Comparison of ENCODE assay signal across 32 cellular contexts in genomic region chr1:147095691-147096090, GRCh38.
"Had no signal": no experiment of that assay in that cellular context is flagged by ENCODE, and none has a peak within 500 bp of the region (broad histone marks: within the 10 kb centered on the region; RNA-seq: fewer than 3 reads in every experiment).

No MANE protein-coding gene starts in this region.

- H3K4me1 ChIP-seq: adrenal gland, ascending aorta, body of pancreas, breast epithelium had no signal

- ATAC-seq: activated naive CD4-positive, alpha-beta T cell treated with anti-CD3 and anti-CD28 coated beads, Interleukin-2, amount 50 U/mL, for 72 hours; activated naive CD8-positive, alpha-beta T cell treated with anti-CD3 and anti-CD28 coated beads, Interleukin-2, amount 50 U/mL, for 24 hours; activated T-cell treated with anti-CD3 and anti-CD28 coated beads, Interleukin-2, amount 50 U/mL, for 4 hours; activated T-cell treated with anti-CD3 and anti-CD28 coated beads, Interleukin-2, amount 50 U/mL, for 72 hours; activated T-helper 17 cell treated with anti-CD3 and anti-CD28 coated beads, Interleukin-2, amount 50 U/mL, for 72 hours; body of pancreas had no signal

- H3K36me3 ChIP-seq: adrenal gland, ascending aorta, brain microvascular endothelial cell, breast epithelium, cardiac muscle cell had no signal

- H3K9me3 ChIP-seq: adrenal gland, ascending aorta, body of pancreas, breast epithelium had no signal

- H3K4me3 ChIP-seq: adrenal gland, ascending aorta, body of pancreas, breast epithelium, cardiac muscle cell had no signal

- DNase-seq: activated effector memory CD4-positive, alpha-beta T cell treated with anti-CD3 and anti-CD28 coated beads, Interleukin-2, amount 50 U/mL, for 16 hours; activated effector memory CD4-positive, alpha-beta T cell treated with Interleukin-2 at 50 U/mL for 16 hours; activated gamma-delta T cell; activated gamma-delta T cell treated with Interleukin-2 at 50 U/mL for 16 hours; activated naive CD4-positive, alpha-beta T cell; activated naive CD4-positive, alpha-beta T cell treated with anti-CD3 and anti-CD28 coated beads for 36 hours; activated naive CD4-positive, alpha-beta T cell treated with anti-CD3 and anti-CD28 coated beads, Interleukin-2, amount 10 ng/mL, durations not matched to agents 7 days and 5 days; activated naive CD4-positive, alpha-beta T cell treated with anti-CD3 and anti-CD28 coated beads, Interleukin-2, amount 50 U/mL, for 16 hours; activated naive CD4-positive, alpha-beta T cell treated with Interleukin-2 at 50 U/mL for 16 hours; activated naive CD8-positive, alpha-beta T cell treated with anti-CD3 and anti-CD28 coated beads for 36 hours; activated naive CD8-positive, alpha-beta T cell treated with anti-CD3 and anti-CD28 coated beads, Interleukin-2, amount 10 ng/mL, durations not matched to agents 7 days and 5 days; activated naive CD8-positive, alpha-beta T cell treated with anti-CD3 and anti-CD28 coated beads, Interleukin-2, amount 50 U/mL, for 24 hours; activated T-cell treated with anti-CD3 and anti-CD28 coated beads, Interleukin-2, amount 50 U/mL, for 1 hour; activated T-cell treated with anti-CD3 and anti-CD28 coated beads, Interleukin-2, amount 50 U/mL, for 24 hours; activated T-cell treated with anti-CD3 and anti-CD28 coated beads, Interleukin-2, amount 50 U/mL, for 4 hours; activated T-cell treated with anti-CD3 and anti-CD28 coated beads, Interleukin-2, amount 50 U/mL, for 48 hours; activated T-cell treated with anti-CD3 and anti-CD28 coated beads, Interleukin-2, amount 50 U/mL, for 72 hours; adrenal gland; amniotic stem cell; amygdala; anterior cingulate cortex; aorta; body of pancreas; brain microvascular endothelial cell; caudate nucleus; central memory CD4-positive, alpha-beta T cell; cerebellar nuclear complex had no signal

- H3K27ac ChIP-seq: adrenal gland, ascending aorta, body of pancreas, brain microvascular endothelial cell, breast epithelium, cardiac muscle cell had no signal

- H3K27me3 ChIP-seq: ascending aorta, body of pancreas, brain microvascular endothelial cell, cardiac muscle cell had no signal
